In the genomic region with DNA sequence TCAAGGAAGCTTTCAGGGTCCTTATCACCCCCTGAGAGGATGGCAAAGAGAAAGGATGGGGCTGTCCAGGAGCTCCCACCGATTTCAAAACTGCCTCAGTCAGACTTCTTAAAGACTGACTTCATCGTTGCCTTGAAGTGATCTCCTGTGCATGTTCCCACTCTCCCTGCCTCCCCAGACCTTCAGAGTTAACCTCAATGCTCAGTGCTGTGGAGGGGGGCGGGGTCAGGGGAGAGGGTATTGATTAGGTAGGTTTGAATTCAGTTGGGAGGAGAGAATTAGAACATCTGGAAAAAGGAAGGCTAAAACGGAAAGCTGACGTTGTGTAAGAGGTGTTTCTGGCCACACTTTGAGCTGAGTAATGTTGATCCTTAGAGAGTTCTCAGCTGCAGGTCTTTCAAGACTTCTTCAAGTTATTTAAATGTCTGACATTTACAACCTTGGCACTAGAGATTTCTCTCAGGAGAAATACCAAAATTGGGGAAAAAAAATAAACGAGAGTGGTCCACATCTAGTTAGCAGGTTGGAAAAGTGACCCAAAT, we compare ENCODE assay signal across 19 cellular contexts.
DNase-seq lines count a peak whose midpoint lies in the region; ATAC-seq and TF ChIP-seq lines count a peak whose summit lies in the region.
"Had no signal": no experiment of that assay in that cellular context is flagged by ENCODE, and none has a peak within 500 bp of the region (broad histone marks: within the 10 kb centered on the region; RNA-seq: fewer than 3 reads in every experiment).

No MANE protein-coding gene starts in this region.

- no peak for ATAC-seq in lower lobe of right lung
- no peak for ATAC-seq in HG03460 (IDR thresholded peaks at IDR 0.05; ENCODE audit: unreplicated experiment)
- ATAC-seq: HepG2, SK-N-SH treated with all-trans-retinoic acid at 6 μM for 48 hours had no signal

- TF ChIP-seq CTCF in chondrocyte (IDR thresholded peaks at IDR 0.05) (no peak), lower lobe of right lung (IDR thresholded peaks at IDR 0.05) (no peak), vagina (IDR thresholded peaks at IDR 0.05) (no peak)

- peaks cover 53% of the 10 kb centered on the region for H3K36me3 ChIP-seq in lower lobe of right lung
- H3K36me3 ChIP-seq in vagina: no peaks in the 10 kb centered on the region

- no peak overlapping the region for H3K4me3 Mint-ChIP-seq in chondrocyte (ENCODE audit: unreplicated experiment)
- H3K4me3 Mint-ChIP-seq: brain had no signal

- H3K36me3 Mint-ChIP-seq in chondrocyte (ENCODE audit: low read depth): peaks cover 5% of the 10 kb centered on the region

- H3K4me3 ChIP-seq in lower lobe of right lung (no peak overlapping the region), vagina (no peak overlapping the region)
- H3K4me3 ChIP-seq: upper lobe of right lung had no signal

- peaks cover 40% of the 10 kb centered on the region for H3K4me1 Mint-ChIP-seq in chondrocyte (ENCODE audit: low read depth)

- intact Hi-C loops in lower lobe of right lung (cut with DNase I): no loop called here
- intact Hi-C loops in vagina (cut with DNase I): no loop called here

- peak overlapping the region; percentile 52 for H3K27ac Mint-ChIP-seq in chondrocyte (ENCODE audit: unreplicated experiment)

- no peaks in the 10 kb centered on the region for H3K27me3 Mint-ChIP-seq in chondrocyte (ENCODE audit: low read depth)
- H3K27me3 Mint-ChIP-seq: brain had no signal

- peaks cover 44% of the 10 kb centered on the region for H3K4me1 ChIP-seq in lower lobe of right lung
- peaks cover 38% of the 10 kb centered on the region for H3K4me1 ChIP-seq in vagina

- H3K27ac ChIP-seq in lower lobe of right lung (peak overlapping the region; percentile 46), vagina (peak overlapping the region; percentile 47)
- H3K27ac ChIP-seq: upper lobe of right lung had no signal

- peak; percentile 17 for DNase-seq in activated effector memory CD4-positive, alpha-beta T cell treated with anti-CD3 and anti-CD28 coated beads, Interleukin-2, amount 50 U/mL, for 16 hours
- no peak for DNase-seq in activated effector memory CD4-positive, alpha-beta T cell treated with Interleukin-2 at 50 U/mL for 16 hours
- no peak for DNase-seq in chondrocyte (ENCODE audit: low spot score)
- no peak for DNase-seq in lower lobe of right lung
- no peak for DNase-seq in vagina (ENCODE audit: extremely low spot score in 2 of 2)
- no peak for DNase-seq in NCI-H2171 treated with DMSO at 0.1 percent for 48 hours (lab: John Stamatoyannopoulos, UW)
- DNase-seq in activated naive CD4-positive, alpha-beta T cell treated with anti-CD3 and anti-CD28 coated beads, Interleukin-2, amount 50 U/mL, for 16 hours: no peak
- DNase-seq: activated CD8-positive, alpha-beta memory T cell treated with anti-CD3 and anti-CD28 coated beads for 24 hours; activated gamma-delta T cell; effector memory CD4-positive, alpha-beta T cell; NCI-H1105; NCI-H345; stimulated activated CD4-positive, alpha-beta T cell treated with anti-CD3 and anti-CD28 coated beads, Interleukin-1b, Interleukin-23, amount 100 ng/mL, for 48 hours; stimulated activated CD8-positive, alpha-beta memory T cell treated with anti-CD3 and anti-CD28 coated beads, Interleukin-4, amount 100 ng/mL, for 48 hours; upper lobe of right lung had no signal

- no peak for TF ChIP-seq POLR2A in vagina (IDR thresholded peaks at IDR 0.05)

- no peaks in the 10 kb centered on the region for H3K9me3 Mint-ChIP-seq in chondrocyte (ENCODE audit: low read depth)
- H3K9me3 Mint-ChIP-seq: brain had no signal

- no peaks in the 10 kb centered on the region for H3K9me3 ChIP-seq in lower lobe of right lung
- no peaks in the 10 kb centered on the region for H3K9me3 ChIP-seq in vagina
- H3K9me3 ChIP-seq: upper lobe of right lung had no signal

- no peaks in the 10 kb centered on the region for H3K27me3 ChIP-seq in lower lobe of right lung (ENCODE audit: low read depth)
- no peaks in the 10 kb centered on the region for H3K27me3 ChIP-seq in vagina
- H3K27me3 ChIP-seq: upper lobe of right lung had no signal
